ENCODE assay signal across 8 cellular contexts in genomic region chr22:29883045-29883830, GRCh38.
DNase-seq lines count a peak whose midpoint lies in the region; ATAC-seq lines count a peak whose summit lies in the region.

TSS of gene MTMR3 (plus strand) at chr22:29883174. CDS start at chr22:29971060, 87,886 bp downstream.

- peak; percentile 90 to 95 for DNase-seq in NCI-H524 (lab: John Stamatoyannopoulos, UW)
- no peak for DNase-seq in NCI-H524 treated with DMSO at 0.1 percent for 48 hours (lab: John Stamatoyannopoulos, UW)
- DNase-seq in NCI-H2196 treated with DMSO at 0.1 percent for 48 hours (lab: John Stamatoyannopoulos, UW; ENCODE audit: unreplicated experiment): peak; percentile 39
- peak; percentile 82 for DNase-seq in activated CD4-positive, CD25-positive, alpha-beta regulatory T cell treated with anti-CD3 and anti-CD28 coated beads, Interleukin-2, amount 50 U/mL, for 16 hours (ENCODE audit: low read depth, low spot score)
- DNase-seq in central memory CD4-positive, alpha-beta T cell: peak; percentile 84
- peak; percentile 97 for DNase-seq in islet precursor cell
- peak; percentile 95 for DNase-seq in stimulated activated CD4-positive, alpha-beta T cell treated with anti-CD3 and anti-CD28 coated beads, Interleukin-12 subunit alpha, Interleukin-12 subunit beta, amount 100 ng/mL, for 4 hours

- ATAC-seq in HG03045 (IDR thresholded peaks at IDR 0.05; ENCODE audit: unreplicated experiment): peak; percentile 81
